25 cellular contexts compared by ENCODE assay signal in genomic region chr9:136146126-136147037, GRCh38. TPM values are rescaled to one million over a fixed set of nuclear protein-coding genes. Genes with fewer than 3 reads are reported as not detected.
"Had no signal": no experiment of that assay in that cellular context is flagged by ENCODE, and none has a peak within 500 bp of the region (broad histone marks: within the 10 kb centered on the region; RNA-seq: fewer than 3 reads in every experiment).

No MANE protein-coding gene starts in this region.

- ATAC-seq: activated CD4-positive, alpha-beta T cell treated with anti-CD3 and anti-CD28 coated beads for 36 hours; activated CD8-positive, alpha-beta T cell treated with anti-CD3 and anti-CD28 coated beads for 36 hours; activated T-cell treated with anti-CD3 and anti-CD28 coated beads, Interleukin-2, amount 50 U/mL, for 72 hours; T-helper 17 cell had no signal

- H3K4me3 Mint-ChIP-seq: activated CD4-positive, alpha-beta T cell treated with anti-CD3 and anti-CD28 coated beads for 36 hours; activated CD8-positive, alpha-beta T cell treated with anti-CD3 and anti-CD28 coated beads for 36 hours; activated naive CD8-positive, alpha-beta T cell treated with anti-CD3 and anti-CD28 coated beads, Interleukin-2, amount 10 ng/mL, durations not matched to agents 7 days and 5 days; activated T-cell treated with anti-CD3 and anti-CD28 coated beads, Interleukin-2, amount 50 U/mL, for 72 hours; T-helper 17 cell had no signal

- H3K9me3 ChIP-seq: adrenal gland, Peyer's patch had no signal

- H3K4me3 ChIP-seq: adrenal gland, Peyer's patch had no signal

- H3K27me3 ChIP-seq: Peyer's patch had no signal

- H3K36me3 Mint-ChIP-seq: activated naive CD8-positive, alpha-beta T cell treated with anti-CD3 and anti-CD28 coated beads, Interleukin-2, amount 10 ng/mL, durations not matched to agents 7 days and 5 days had no signal

- H3K27ac Mint-ChIP-seq: activated CD4-positive, alpha-beta T cell treated with anti-CD3 and anti-CD28 coated beads for 36 hours; activated CD8-positive, alpha-beta T cell treated with anti-CD3 and anti-CD28 coated beads for 36 hours; activated naive CD8-positive, alpha-beta T cell treated with anti-CD3 and anti-CD28 coated beads, Interleukin-2, amount 10 ng/mL, durations not matched to agents 7 days and 5 days; activated T-cell treated with anti-CD3 and anti-CD28 coated beads, Interleukin-2, amount 50 U/mL, for 72 hours; activated T-helper 2 cell treated with anti-CD3 and anti-CD28 coated beads, Interferon-gamma antibody, Interleukin-2, Interleukin-4, amounts not matched to agents 10 μg/mL and 5 μg/mL and 100 μg/mL, durations not matched to agents 14 hours and 24 hours and 36 hours; T-helper 17 cell had no signal

- H3K27ac ChIP-seq: adrenal gland, Peyer's patch, RWPE1 had no signal

- H3K36me3 ChIP-seq: adrenal gland, Peyer's patch had no signal

- DNase-seq: activated CD4-positive, alpha-beta T cell treated with anti-CD3 and anti-CD28 coated beads for 36 hours; activated CD4-positive, alpha-beta T cell treated with anti-CD3 and anti-CD28 coated beads, Interleukin-2, amount 50 U/mL, for 1 hour; activated CD8-positive, alpha-beta memory T cell treated with anti-CD3 and anti-CD28 coated beads, Interleukin-2, amount 50 U/mL, for 4 hours; activated CD8-positive, alpha-beta T cell treated with anti-CD3 and anti-CD28 coated beads for 36 hours; activated naive CD4-positive, alpha-beta T cell treated with anti-CD3 and anti-CD28 coated beads, Interleukin-2, amount 50 U/mL, for 16 hours; activated naive CD8-positive, alpha-beta T cell treated with anti-CD3 and anti-CD28 coated beads, Interleukin-2, amount 10 ng/mL, durations not matched to agents 7 days and 5 days; activated T-cell treated with anti-CD3 and anti-CD28 coated beads, Interleukin-2, amount 50 U/mL, for 72 hours; adrenal gland; anterior cingulate cortex; caudate nucleus; Karpas-422; MM.1S; NCI-H1105 treated with DMSO at 0.1 percent for 48 hours; NCI-H1436 treated with DMSO at 0.1 percent for 48 hours; NCI-H187; NCI-H2081; NCI-H446; Peyer's patch; SHP77 treated with DMSO at 0.1 percent for 48 hours; T-helper 17 cell; T-helper 9 cell had no signal

- H3K4me1 Mint-ChIP-seq: activated CD4-positive, alpha-beta T cell treated with anti-CD3 and anti-CD28 coated beads for 36 hours; activated naive CD8-positive, alpha-beta T cell treated with anti-CD3 and anti-CD28 coated beads, Interleukin-2, amount 10 ng/mL, durations not matched to agents 7 days and 5 days; T-helper 17 cell had no signal

- H3K4me1 ChIP-seq: adrenal gland, Peyer's patch had no signal

- H3K9me3 Mint-ChIP-seq: activated CD8-positive, alpha-beta T cell treated with anti-CD3 and anti-CD28 coated beads for 36 hours; activated naive CD8-positive, alpha-beta T cell treated with anti-CD3 and anti-CD28 coated beads, Interleukin-2, amount 10 ng/mL, durations not matched to agents 7 days and 5 days; activated T-cell treated with anti-CD3 and anti-CD28 coated beads, Interleukin-2, amount 50 U/mL, for 72 hours; activated T-helper 2 cell treated with anti-CD3 and anti-CD28 coated beads, Interferon-gamma antibody, Interleukin-2, Interleukin-4, amounts not matched to agents 10 μg/mL and 5 μg/mL and 100 μg/mL, durations not matched to agents 14 hours and 24 hours and 36 hours had no signal

RNA-seq across cellular contexts. Expression of gene LHX3, which starts 58.5 kb away (rescaled TPM):
- total RNA-seq: activated CD4-positive, alpha-beta T cell treated with anti-CD3 and anti-CD28 coated beads for 36 hours; activated CD8-positive, alpha-beta T cell treated with anti-CD3 and anti-CD28 coated beads for 36 hours; activated naive CD8-positive, alpha-beta T cell treated with anti-CD3 and anti-CD28 coated beads, Interleukin-2, amount 10 ng/mL, durations not matched to agents 7 days and 5 days; activated T-helper 2 cell treated with anti-CD3 and anti-CD28 coated beads, Interferon-gamma antibody, Interleukin-2, Interleukin-4, amounts not matched to agents 10 μg/mL and 5 μg/mL and 100 μg/mL, durations not matched to agents 14 hours and 24 hours and 36 hours; adrenal gland; cerebellum; Peyer's patch; SK-MEL-5 had no signal
- polyA plus RNA-seq: adrenal gland had no signal
